26 cellular contexts compared by ENCODE assay signal in the genomic region with DNA sequence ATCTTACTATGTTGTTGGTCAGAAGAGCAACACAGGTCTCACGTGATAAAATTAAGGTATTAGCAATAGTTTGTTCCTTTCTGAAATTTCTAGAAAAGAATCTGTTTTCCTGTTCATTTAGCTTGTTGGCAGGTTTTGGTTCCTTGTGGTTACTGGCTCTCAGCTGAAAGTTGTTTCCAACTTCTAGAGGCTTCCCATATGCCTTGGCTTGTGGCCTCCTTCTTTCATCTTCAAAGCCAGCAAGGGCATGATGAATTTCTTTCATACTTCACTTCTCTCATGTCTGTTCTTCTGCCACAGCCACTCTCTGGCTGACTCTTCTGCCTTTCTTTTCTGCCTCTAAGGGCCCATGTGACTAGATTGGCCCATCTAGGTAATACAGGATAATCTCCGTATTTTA.
"Had no signal": no experiment of that assay in that cellular context is flagged by ENCODE, and none has a peak within 500 bp of the region (broad histone marks: within the 10 kb centered on the region; RNA-seq: fewer than 3 reads in every experiment).

No MANE protein-coding gene starts in this region.

- H3K36me3 ChIP-seq: left ventricle myocardium inferior, ovary, suprapubic skin, thoracic aorta, tibial artery, upper lobe of right lung had no signal

- H3K4me1 Mint-ChIP-seq: immature natural killer cell; mesothelial cell of epicardium; stimulated activated effector memory CD8-positive, alpha-beta T cell treated with anti-CD3 and anti-CD28 coated beads, Interleukin-12 subunit alpha, Interleukin-12 subunit beta, amount 100 ng/mL, for 72 hours had no signal

- H3K36me3 Mint-ChIP-seq: mesothelial cell of epicardium; natural killer cell treated with Interleukin-12 subunit alpha and Interleukin-12 subunit beta and Interleukin-15 and Interleukin-18, amount 100 ng/mL, for 72 hours; stimulated activated effector memory CD8-positive, alpha-beta T cell treated with anti-CD3 and anti-CD28 coated beads, Interleukin-12 subunit alpha, Interleukin-12 subunit beta, amount 100 ng/mL, for 72 hours had no signal

- H3K4me3 Mint-ChIP-seq: immature natural killer cell; mesothelial cell of epicardium; naive thymus-derived CD4-positive, alpha-beta T cell; natural killer cell treated with Interleukin-12 subunit alpha and Interleukin-12 subunit beta and Interleukin-15 and Interleukin-18, amount 100 ng/mL, for 72 hours; stimulated activated effector memory CD8-positive, alpha-beta T cell treated with anti-CD3 and anti-CD28 coated beads, Interleukin-12 subunit alpha, Interleukin-12 subunit beta, amount 100 ng/mL, for 72 hours; stimulated activated naive CD8-positive, alpha-beta T cell treated with anti-CD3 and anti-CD28 coated beads, Interleukin-15, Interleukin-2, amounts not matched to agents 100 ng/mL and 50 ng/mL, for 24 hours had no signal

- H3K9me3 Mint-ChIP-seq: natural killer cell treated with Interleukin-12 subunit alpha and Interleukin-12 subunit beta and Interleukin-15 and Interleukin-18, amount 100 ng/mL, for 72 hours; stimulated activated effector memory CD8-positive, alpha-beta T cell treated with anti-CD3 and anti-CD28 coated beads, Interleukin-12 subunit alpha, Interleukin-12 subunit beta, amount 100 ng/mL, for 72 hours; stimulated activated naive CD8-positive, alpha-beta T cell treated with anti-CD3 and anti-CD28 coated beads, Interleukin-15, Interleukin-2, amounts not matched to agents 100 ng/mL and 50 ng/mL, for 24 hours had no signal

- H3K4me1 ChIP-seq: left ventricle myocardium inferior, suprapubic skin, tibial artery, upper lobe of right lung had no signal

- H3K27ac ChIP-seq: left ventricle myocardium inferior, ovary, skin epidermis, suprapubic skin, thoracic aorta, tibial artery, upper lobe of right lung had no signal

- H3K4me3 ChIP-seq: left ventricle myocardium inferior, lung, ovary, skin epidermis, suprapubic skin, thoracic aorta, tibial artery, upper lobe of right lung had no signal

- DNase-seq: hypothalamus; immature natural killer cell; left ventricle myocardium inferior; mesendoderm; naive thymus-derived CD4-positive, alpha-beta T cell; ovary; retina; right cardiac atrium; stimulated activated CD4-positive, alpha-beta T cell treated with anti-CD3 and anti-CD28 coated beads, Interleukin-12 subunit alpha, Interleukin-12 subunit beta, amount 100 ng/mL, for 4 hours; stimulated activated CD4-positive, alpha-beta T cell treated with anti-CD3 and anti-CD28 coated beads, Interleukin-15, amount 100 ng/mL, for 24 hours; stimulated activated CD4-positive, alpha-beta T cell treated with anti-CD3 and anti-CD28 coated beads, Interleukin-2, amount 100 ng/mL, for 24 hours; stimulated activated CD4-positive, alpha-beta T cell treated with anti-CD3 and anti-CD28 coated beads, Interleukin-4, amount 100 ng/mL, for 1 hour; stimulated activated naive CD4-positive, alpha-beta T cell; tibial artery; trophoblast cell; upper lobe of right lung had no signal

- ATAC-seq: naive thymus-derived CD4-positive, alpha-beta T cell; natural killer cell treated with Interleukin-12 subunit alpha and Interleukin-12 subunit beta and Interleukin-15 and Interleukin-18, amount 100 ng/mL, for 72 hours; right cardiac atrium; sciatic nerve; stimulated activated effector memory CD8-positive, alpha-beta T cell treated with anti-CD3 and anti-CD28 coated beads, Interleukin-12 subunit alpha, Interleukin-12 subunit beta, amount 100 ng/mL, for 72 hours; upper lobe of right lung had no signal

- H3K27ac Mint-ChIP-seq: immature natural killer cell; mesothelial cell of epicardium; naive thymus-derived CD4-positive, alpha-beta T cell; natural killer cell treated with Interleukin-12 subunit alpha and Interleukin-12 subunit beta and Interleukin-15 and Interleukin-18, amount 100 ng/mL, for 72 hours; progenitor cell of endocrine pancreas; stimulated activated effector memory CD8-positive, alpha-beta T cell treated with anti-CD3 and anti-CD28 coated beads, Interleukin-12 subunit alpha, Interleukin-12 subunit beta, amount 100 ng/mL, for 72 hours; stimulated activated naive CD8-positive, alpha-beta T cell treated with anti-CD3 and anti-CD28 coated beads, Interleukin-15, Interleukin-2, amounts not matched to agents 100 ng/mL and 50 ng/mL, for 24 hours had no signal

- H3K27me3 ChIP-seq: ovary, suprapubic skin, tibial artery, upper lobe of right lung had no signal
